Comparison of ENCODE assay signal across 8 cellular contexts in the genomic region with DNA sequence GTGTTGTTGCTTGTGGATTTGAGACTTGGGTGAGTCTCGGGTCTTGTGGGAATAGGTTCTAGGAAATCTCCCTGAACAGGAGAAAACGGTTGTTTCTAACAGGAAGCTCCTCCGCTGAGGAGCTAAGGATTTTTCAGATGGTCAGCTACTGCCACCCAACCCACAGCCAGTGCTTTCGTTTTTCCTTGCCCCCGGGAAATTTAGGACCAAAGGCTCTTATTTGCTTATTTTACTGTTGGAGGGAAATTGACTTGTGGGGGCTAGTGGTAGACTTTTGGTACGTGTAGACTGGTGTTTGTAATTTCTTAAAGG. TPM values are rescaled to one million over a fixed set of nuclear protein-coding genes. Genes with fewer than 3 reads are reported as not detected.
DNase-seq lines count a peak whose midpoint lies in the region; ATAC-seq and TF ChIP-seq lines count a peak whose summit lies in the region.

No MANE protein-coding gene starts in this region.

- no peak for ATAC-seq in CD8-positive, alpha-beta T cell
- peak; percentile 13 for ATAC-seq in PC-3
- ATAC-seq in HG03095 (IDR thresholded peaks at IDR 0.05; ENCODE audit: unreplicated experiment), result no peak

- no peaks in the 10 kb centered on the region for H3K36me3 Mint-ChIP-seq in CD8-positive, alpha-beta T cell

- H3K4me2 ChIP-seq in PC-3 (ENCODE audit: low read length), result peak overlapping the region; percentile 84

- H3K27me3 Mint-ChIP-seq in CD8-positive, alpha-beta T cell (ENCODE audit: low read depth), result peaks cover 40% of the 10 kb centered on the region

- H3K36me3 ChIP-seq in CD8-positive, alpha-beta T cell (ENCODE audit: insufficient read depth, low read length), result no peaks in the 10 kb centered on the region
- no peaks in the 10 kb centered on the region for H3K36me3 ChIP-seq in PC-3 (ENCODE audit: low read depth, low read length)
- no peaks in the 10 kb centered on the region for H3K36me3 ChIP-seq in muscle layer of colon (ENCODE audit: insufficient read depth, low read length)

- no peaks in the 10 kb centered on the region for H3K27me3 ChIP-seq in CD8-positive, alpha-beta T cell (ENCODE audit: insufficient read depth, low read length)
- H3K27me3 ChIP-seq in PC-3 (ENCODE audit: low read length) (no peaks in the 10 kb centered on the region), muscle layer of colon (ENCODE audit: control insufficient read depth in 1 of 2, insufficient read depth in 2 of 2, low read length in 2 of 2) (no peaks in the 10 kb centered on the region)

- H3K4me3 Mint-ChIP-seq in CD8-positive, alpha-beta T cell, result peak overlapping the region; percentile 77

- intact Hi-C loops in CD8-positive, alpha-beta T cell (cut with DNase I, micrococcal nuclease), result no loop called here
- intact Hi-C loops in PC-3 (cut with micrococcal nuclease), result loop anchor here (2.0 to 5.0 kb wide), 3 partner anchors 14 to 165 kb away; no protein-coding TSS in a partner anchor

- no peak overlapping the region for H3K27ac Mint-ChIP-seq in CD8-positive, alpha-beta T cell

- H3K9ac ChIP-seq in PC-3 (ENCODE audit: low read length) (peak overlapping the region; percentile 76), muscle layer of colon (ENCODE audit: low read length) (peak overlapping the region; percentile 50)

- H3K4me1 ChIP-seq in CD8-positive, alpha-beta T cell (ENCODE audit: insufficient read depth, low read length), result peaks cover 10% of the 10 kb centered on the region
- H3K4me1 ChIP-seq in PC-3 (ENCODE audit: insufficient read depth, low read length), result peaks cover 10% of the 10 kb centered on the region
- H3K4me1 ChIP-seq in muscle layer of colon (ENCODE audit: insufficient read depth, low read length), result peaks cover 8% of the 10 kb centered on the region

- CTCF ChIA-PET in CD8-positive, alpha-beta T cell (lab: Charles Lee), result no interaction called here
- CTCF ChIA-PET in PC-3 (lab: Charles Lee), result no interaction called here

- no peaks in the 10 kb centered on the region for H3F3A ChIP-seq in PC-3 (ENCODE audit: low read length, unreplicated experiment)

- no peaks in the 10 kb centered on the region for H4K20me1 ChIP-seq in PC-3 (ENCODE audit: low read length)

- H3K79me2 ChIP-seq in PC-3 (ENCODE audit: low read length), result peaks cover 45% of the 10 kb centered on the region

- no peaks in the 10 kb centered on the region for H3K9me2 ChIP-seq in PC-3 (replicated peaks; ENCODE audit: low read length)

- peak overlapping the region; percentile 48 for H3K4me3 ChIP-seq in CD8-positive, alpha-beta T cell (ENCODE audit: low read depth, low read length)
- H3K4me3 ChIP-seq in PC-3 (ENCODE audit: low read length) (peak overlapping the region; percentile 97), muscle layer of colon (ENCODE audit: low read depth in 1 of 2, low read length in 2 of 2) (peak overlapping the region; percentile 70 to 87)

- H3K9me3 ChIP-seq in CD8-positive, alpha-beta T cell (ENCODE audit: low read length), result no peaks in the 10 kb centered on the region
- no peaks in the 10 kb centered on the region for H3K9me3 ChIP-seq in PC-3 (ENCODE audit: low read length)
- H3K9me3 ChIP-seq in muscle layer of colon (ENCODE audit: low read length), result no peaks in the 10 kb centered on the region

- peak overlapping the region; percentile 95 for H2AFZ ChIP-seq in PC-3 (ENCODE audit: low read length)

- POLR2A ChIA-PET in CD8-positive, alpha-beta T cell (lab: Charles Lee), result no interaction called here
- POLR2A ChIA-PET in PC-3 (lab: Charles Lee; ENCODE audit: unreplicated experiment), result interaction anchor here (0.7 kb wide), 1 partner anchor 276 kb away, joined by 3 read pairs; no protein-coding TSS in a partner anchor

- H3K27ac ChIP-seq in CD8-positive, alpha-beta T cell (ENCODE audit: low read depth, low read length), result no peak overlapping the region
- H3K27ac ChIP-seq in PC-3 (ENCODE audit: low read length) (peak overlapping the region; percentile 69), muscle layer of colon (ENCODE audit: low read depth, low read length) (peak overlapping the region; percentile 90)

- no peak for DNase-seq in CD8-positive, alpha-beta T cell
- DNase-seq in PC-3 (no peak), epidermal melanocyte (ENCODE audit: insufficient read length, low spot score) (peak; percentile 57), ecto neural progenitor cell (ENCODE audit: low spot score) (no peak), NCI-H1417 treated with DMSO at 0.1 percent for 48 hours (lab: John Stamatoyannopoulos, UW) (no peak)
- no peak for DNase-seq in stimulated activated CD4-positive, alpha-beta T cell treated with anti-CD3 and anti-CD28 coated beads, Interleukin-15, amount 100 ng/mL, for 24 hours

- TSS peak; percentile 48 for BruUV-seq in PC-3 (replicated peaks; lab: Mats Ljungman, UMichigan)

- H3K4me1 Mint-ChIP-seq in CD8-positive, alpha-beta T cell (ENCODE audit: low read depth), result peaks cover 18% of the 10 kb centered on the region

- TF ChIP-seq CTCF in CD8-positive, alpha-beta T cell (IDR thresholded peaks at IDR 0.05), result no peak
- TF ChIP-seq CTCF in PC-3 (conservative IDR thresholded peaks at IDR 0.05; ENCODE audit: low read depth, low read length), result no peak

- no peaks in the 10 kb centered on the region for H3K9me3 Mint-ChIP-seq in CD8-positive, alpha-beta T cell

RNA-seq across cellular contexts. Expression of a gene that starts 0.8 kb away (rescaled TPM):
- not detected for total RNA-seq in CD8-positive, alpha-beta T cell
- 36.5 and 43.3 TPM in 2 replicates for total RNA-seq in PC-3 (2014; rRNA removed)

Comparison
In these comparisons a context has a peak if more than half of its experiments do, and no peak if none do; other contexts are left out.
1. RNA of a gene that starts 0.8 kb away (total RNA-seq): 36.5 to 43.3 TPM in PC-3; not detected in CD8-positive, alpha-beta T cell; every median in the first group is over 10 times any median in the second.
2. Peak in every context shown above with its lines, with median percentiles within 50 percentile points of each other: H3K4me3 ChIP-seq.